1 cellular context compared by ENCODE assay signal in the genomic region with DNA sequence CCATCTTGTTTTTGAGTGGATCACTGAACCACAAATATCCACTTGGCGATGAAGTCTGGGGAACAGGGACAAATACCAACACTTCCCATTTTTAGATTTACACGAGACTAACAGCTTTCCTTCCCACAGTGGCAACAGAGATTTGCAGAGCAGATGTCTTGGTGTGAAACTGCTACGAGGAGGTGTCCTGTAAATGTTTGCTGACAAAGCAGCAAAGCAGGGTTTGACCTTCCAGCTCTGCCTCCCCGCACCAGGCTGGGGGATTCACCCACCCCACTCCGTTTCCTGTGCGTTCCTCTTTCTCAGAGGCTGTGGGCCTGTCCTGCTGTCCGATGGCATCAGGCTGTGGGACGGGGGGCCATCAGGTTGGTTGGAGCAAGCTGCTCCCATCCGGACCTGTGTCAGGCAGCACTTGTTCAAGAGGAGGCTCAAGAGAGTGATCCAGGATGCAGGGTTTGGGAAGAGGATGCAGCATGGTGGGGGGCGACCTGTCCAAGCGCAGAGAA.
TF ChIP-seq lines count a peak whose summit lies in the region.

No MANE protein-coding gene starts in this region.

TF ChIP-seq in IMR-90, 13 proteins besides CTCF, POLR2A, EP300 and RAD21:
- TF ChIP-seq MAFK (IDR thresholded peaks at IDR 0.05; ENCODE audit: low read depth, low read length) (no peak), RFX5 (IDR thresholded peaks at IDR 0.05; ENCODE audit: low read depth, low read length) (no peak)
